In genomic region chr22:36493690-36494110, GRCh38 we compare ENCODE assay signal across 12 cellular contexts. TPM values are rescaled to one million over a fixed set of nuclear protein-coding genes. Genes with fewer than 3 reads are reported as not detected.
DNase-seq lines count a peak whose midpoint lies in the region; ATAC-seq, FAIRE-seq and TF ChIP-seq lines count a peak whose summit lies in the region.
"Had no signal": no experiment of that assay in that cellular context is flagged by ENCODE, and none has a peak within 500 bp of the region (broad histone marks: within the 10 kb centered on the region; RNA-seq: fewer than 3 reads in every experiment).

No MANE protein-coding gene starts in this region.

- H3K9me3 Mint-ChIP-seq in activated CD4-positive, alpha-beta T cell treated with anti-CD3 and anti-CD28 coated beads for 36 hours (ENCODE audit: low read depth) = no peaks in the 10 kb centered on the region

- 22% methylated on average over 14 of the region's 16 CpGs for WGBS in GM12878 (ENCODE audit: insufficient coverage, insufficient replicate concordance, low lambda C conversion rate, missing lambda C conversion rate)

- ATAC-seq in GM12878 (peak; percentile 93), GM21367 (IDR thresholded peaks at IDR 0.05; ENCODE audit: unreplicated experiment) (no peak)
- no peak for ATAC-seq in activated CD4-positive, alpha-beta T cell treated with anti-CD3 and anti-CD28 coated beads for 36 hours

- H3K4me3 Mint-ChIP-seq in activated CD4-positive, alpha-beta T cell treated with anti-CD3 and anti-CD28 coated beads for 36 hours = no peak overlapping the region

- H3K27me3 Mint-ChIP-seq in activated CD4-positive, alpha-beta T cell treated with anti-CD3 and anti-CD28 coated beads for 36 hours = no peaks in the 10 kb centered on the region

- intact Hi-C loops in GM12878 (cut with micrococcal nuclease; ENCODE audit: unreplicated experiment) = no loop called here
- intact Hi-C loops in activated CD4-positive, alpha-beta T cell treated with anti-CD3 and anti-CD28 coated beads for 36 hours (cut with DNase I, micrococcal nuclease) = no loop called here

- peaks cover 15% of the 10 kb centered on the region for H3K4me1 ChIP-seq in GM12878 (ENCODE audit: control insufficient read depth, insufficient read depth, low read length)

- CTCF ChIA-PET in GM12878 (lab: Yijun Ruan, JAX) = interaction anchor here (0.6 to 2.1 kb wide), 9 partner anchors 9 to 192 kb away, joined by 3 to 9 read pairs (median 4); no protein-coding TSS in a partner anchor
- CTCF ChIA-PET in activated CD4-positive, alpha-beta T cell treated with anti-CD3 and anti-CD28 coated beads for 36 hours (lab: Charles Lee) = no interaction called here

- H3K4me2 ChIP-seq in GM12878 (ENCODE audit: control insufficient read depth, insufficient read depth) = peak overlapping the region; percentile 75

- FAIRE-seq in GM12878 (lab: Jason Lieb, UNC) = peak; percentile 86

- H3K27me3 ChIP-seq in HL-60 (ENCODE audit: insufficient read depth, poor library complexity, severe bottlenecking) = no peaks in the 10 kb centered on the region
- no peaks in the 10 kb centered on the region for H3K27me3 ChIP-seq in GM12878 (replicated peaks in 1 of 2; ENCODE audit: control insufficient read depth in 2 of 2, insufficient read depth in 2 of 2, low read length in 1 of 2)
- H3K27me3 ChIP-seq: dorsolateral prefrontal cortex had no signal

- H4K20me1 ChIP-seq in GM12878 (ENCODE audit: control insufficient read depth, insufficient read depth) = no peaks in the 10 kb centered on the region

- RAD21 ChIA-PET in GM12878 (lab: Charles Lee; ENCODE audit: unreplicated experiment) = interaction anchor here (1.0 to 1.9 kb wide), 4 partner anchors 13 to 218 kb away, joined by 3 to 5 read pairs (median 4); partner anchors contain the start of gene TXN2

- BruUV-seq in GM12878 (replicated peaks; lab: Mats Ljungman, UMichigan) = TSS peak; percentile 71

- POLR2A ChIA-PET in GM12878 (lab: Charles Lee) = interaction anchor here (0.7 to 1.8 kb wide), 3 partner anchors 12 to 256 kb away, joined by 3 to 8 read pairs (median 3); partner anchors contain the start of genes FOXRED2 and TXN2
- POLR2A ChIA-PET in activated CD4-positive, alpha-beta T cell treated with anti-CD3 and anti-CD28 coated beads for 36 hours (lab: Charles Lee) = interaction anchor here (0.5 kb wide), 1 partner anchor 12 kb away, joined by 4 read pairs; no protein-coding TSS in a partner anchor

- TF ChIP-seq POLR2A in GM12878 (IDR thresholded peaks at IDR 0.05; ENCODE audit: low read depth, low read length) = no peak

- H3K27ac ChIP-seq in HL-60 (replicated peaks) (peak overlapping the region; percentile 77), GM12878 (ENCODE audit: control insufficient read depth, insufficient read depth) (peak overlapping the region; percentile 78)
- H3K27ac ChIP-seq: 22Rv1, dorsolateral prefrontal cortex had no signal

- H3K9ac ChIP-seq in GM12878 (ENCODE audit: control insufficient read depth, insufficient read depth, low read length) = peak overlapping the region; percentile 41; the same call in 1 of the 2 replicates

- peaks cover 32% of the 10 kb centered on the region for H3K36me3 Mint-ChIP-seq in activated CD4-positive, alpha-beta T cell treated with anti-CD3 and anti-CD28 coated beads for 36 hours (ENCODE audit: low read depth)

- SMC1A ChIA-PET in GM12878 (lab: Charles Lee; ENCODE audit: uncharacterized antibody, unreplicated experiment) = interaction anchor here (0.6 to 1.7 kb wide), 5 partner anchors 8 to 193 kb away, joined by 3 to 4 read pairs (median 3); partner anchors contain the start of gene FOXRED2

- TF ChIP-seq EP300 in GM12878 (IDR thresholded peaks at IDR 0.05; ENCODE audit: borderline replicate concordance in 1 of 2, control insufficient read depth in 1 of 2, low read depth in 2 of 2, low read length in 2 of 2) = 0 out of 4 replicates have a peak, but pooled peaks of 1 of the 2 experiments have one; percentile 20

- no peaks in the 10 kb centered on the region for H3K9me3 ChIP-seq in GM12878 (replicated peaks; ENCODE audit: control insufficient read depth, insufficient read depth, low read length)

- peak; percentile 18 for DNase-seq in NCI-H2107 treated with DMSO at 0.1 percent for 48 hours (lab: John Stamatoyannopoulos, UW; ENCODE audit: unreplicated experiment)
- no peak for DNase-seq in NCI-H2107 (lab: John Stamatoyannopoulos, UW)
- peak; percentile 91 to 94 for DNase-seq in HL-60 (ENCODE audit: low read depth in 1 of 2, low spot score in 1 of 2)
- DNase-seq in GM12878 (ENCODE audit: low read depth, low spot score) = peak; percentile 63
- DNase-seq in superior temporal gyrus (ENCODE audit: extremely low spot score) = peak; percentile 23
- DNase-seq in NCI-H2081 (lab: John Stamatoyannopoulos, UW) = no peak
- no peak for DNase-seq in activated CD4-positive, alpha-beta T cell treated with anti-CD3 and anti-CD28 coated beads for 36 hours
- DNase-seq: mesendoderm; stimulated activated CD4-positive, alpha-beta T cell treated with anti-CD3 and anti-CD28 coated beads, Interleukin-4, amount 100 ng/mL, for 24 hours had no signal

- H3K4me3 ChIP-seq in HL-60 (replicated peaks; ENCODE audit: insufficient read depth, low read length) = no peak overlapping the region
- no peak overlapping the region for H3K4me3 ChIP-seq in GM12878
- H3K4me3 ChIP-seq: dorsolateral prefrontal cortex had no signal

- H3K79me2 ChIP-seq in GM12878 (ENCODE audit: control insufficient read depth, insufficient read depth, low read length) = no peaks in the 10 kb centered on the region

- H3K36me3 ChIP-seq in GM12878 (ENCODE audit: control insufficient read depth in 2 of 2, insufficient read depth in 2 of 2, low read length in 1 of 2) = peaks cover 2 to 3% of the 10 kb centered on the region in 2 experiments; a peak in 3 of 4 replicates

- no peak for TF ChIP-seq CTCF in HL-60 (IDR thresholded peaks at IDR 0.05; ENCODE audit: insufficient read depth, low read length)
- no peak for TF ChIP-seq CTCF in GM12878 (IDR thresholded peaks at IDR 0.05 in 2 of 3, conservative IDR thresholded peaks at IDR 0.05 in 1 of 3; ENCODE audit: control insufficient read depth in 2 of 3, extremely low read depth in 1 of 3, insufficient read depth in 1 of 3, low read depth in 3 of 3, low read length in 3 of 3)

- no peak overlapping the region for H3K27ac Mint-ChIP-seq in activated CD4-positive, alpha-beta T cell treated with anti-CD3 and anti-CD28 coated beads for 36 hours

- in situ Hi-C loops in GM12878 (cut with MboI) = no loop called here

- no peak for TF ChIP-seq RAD21 in GM12878 (IDR thresholded peaks at IDR 0.05; ENCODE audit: insufficient read depth, low read depth, low read length)

- peak overlapping the region; percentile 79 for H2AFZ ChIP-seq in GM12878 (ENCODE audit: control insufficient read depth, low read depth, low read length)

- peaks cover 6% of the 10 kb centered on the region for H3K4me1 Mint-ChIP-seq in activated CD4-positive, alpha-beta T cell treated with anti-CD3 and anti-CD28 coated beads for 36 hours

RNA-seq across cellular contexts. Expression of gene TXN2, which starts 12.3 kb away (rescaled TPM):
- total RNA-seq in GM12878 (2013; cell fraction: nucleolus; rRNA removed) = 7.3 and 8.2 TPM in 2 replicates
- total RNA-seq in GM12878 (2014; rRNA removed) = 81.6 and 96.5 TPM in 2 replicates
- 70.2 and 70.4 TPM in 2 replicates for total RNA-seq in GM12878 (2014; rRNA removed; fragmentation: Illumina TruSeq; extraction: Trizol)
- total RNA-seq in GM12878 (2021) = 119 and 126 TPM in 2 replicates
- polyA plus RNA-seq in GM12878 (2011; ENCODE audit: low read depth) = 46.7 TPM
- 176 and 233 TPM in 2 replicates for polyA plus RNA-seq in GM12878 (2011; rRNA removed)
- polyA plus RNA-seq in GM12878 (2011; cell fraction: cytosol; rRNA removed) = 244 and 280 TPM in 2 replicates
- polyA plus RNA-seq in GM12878 (2011; cell fraction: nucleus; rRNA removed) = 135 and 140 TPM in 2 replicates
- polyA plus RNA-seq in GM12878 (2012) = 139 and 155 TPM in 2 replicates
- 101 and 102 TPM in 2 replicates for polyA plus RNA-seq in GM12878 (2014; fragmentation: Illumina TruSeq; extraction: Trizol)
- polyA plus RNA-seq in GM12878 (2014; fragmentation: Nextera tagmentation; extraction: Ambion mirVana) = 100 to 1,000 TPM; 330 to 350 TPM
- 144 and 180 TPM in 2 replicates for polyA plus RNA-seq in GM12878 (2014; rRNA removed)
- polyA plus RNA-seq in GM12878 (2016; fragmentation: Nextera tagmentation; extraction: Ambion mirVana) = 100 to 1,000 TPM; 221 to 285 TPM
- 180 and 183 TPM in 2 replicates for polyA minus RNA-seq in GM12878 (2011; rRNA and poly(A)+ RNA removed)
- polyA minus RNA-seq in GM12878 (2011; cell fraction: cytosol; rRNA and poly(A)+ RNA removed) = 34.3 and 55.5 TPM in 2 replicates
- polyA minus RNA-seq in GM12878 (2011; cell fraction: nucleus; rRNA and poly(A)+ RNA removed) = 20.3 and 27.4 TPM in 2 replicates
- 10 to 100 TPM; 95.5 to 99.1 TPM for total RNA-seq in activated CD4-positive, alpha-beta T cell treated with anti-CD3 and anti-CD28 coated beads for 36 hours

RNA-seq across cellular contexts. Expression of gene FOXRED2, which starts 13.1 kb away (rescaled TPM):
- total RNA-seq in GM12878 (2013; cell fraction: nucleolus; rRNA removed) = 13.5 and 15.1 TPM in 2 replicates
- 5.1 and 7.3 TPM in 2 replicates for total RNA-seq in GM12878 (2014; rRNA removed)
- total RNA-seq in GM12878 (2014; rRNA removed; fragmentation: Illumina TruSeq; extraction: Trizol) = 3.7 TPM in 2 replicates
- total RNA-seq in GM12878 (2021) = 25.5 and 28.8 TPM in 2 replicates
- 3.3 TPM for polyA plus RNA-seq in GM12878 (2011; ENCODE audit: low read depth)
- polyA plus RNA-seq in GM12878 (2011; rRNA removed) = 1.1 and 1.8 TPM in 2 replicates
- 2.2 and 3.1 TPM in 2 replicates for polyA plus RNA-seq in GM12878 (2011; cell fraction: cytosol; rRNA removed)
- polyA plus RNA-seq in GM12878 (2011; cell fraction: nucleus; rRNA removed) = 4.3 and 4.7 TPM in 2 replicates
- polyA plus RNA-seq in GM12878 (2012) = 5.4 TPM in 2 replicates
- polyA plus RNA-seq in GM12878 (2014; fragmentation: Illumina TruSeq; extraction: Trizol) = 9.6 and 9.8 TPM in 2 replicates
- polyA plus RNA-seq in GM12878 (2014; fragmentation: Nextera tagmentation; extraction: Ambion mirVana) = 1 to 10 TPM; 3.5 to 3.9 TPM
- polyA plus RNA-seq in GM12878 (2014; rRNA removed) = 7.9 and 8.4 TPM in 2 replicates
- polyA plus RNA-seq in GM12878 (2016; fragmentation: Nextera tagmentation; extraction: Ambion mirVana) = 10 to 100 TPM; 20.1 to 24.0 TPM
- 2.6 and 3.9 TPM in 2 replicates for polyA minus RNA-seq in GM12878 (2011; rRNA and poly(A)+ RNA removed)
- 3.0 and 3.9 TPM in 2 replicates for polyA minus RNA-seq in GM12878 (2011; cell fraction: cytosol; rRNA and poly(A)+ RNA removed)
- polyA minus RNA-seq in GM12878 (2011; cell fraction: nucleus; rRNA and poly(A)+ RNA removed) = 2.2 and 3.6 TPM in 2 replicates
- total RNA-seq in activated CD4-positive, alpha-beta T cell treated with anti-CD3 and anti-CD28 coated beads for 36 hours = 10 to 100 TPM; 15.7 to 16.6 TPM

RNA-seq across cellular contexts. Expression of gene EIF3D, which starts 35.3 kb away (rescaled TPM):
- 247 and 275 TPM in 2 replicates for total RNA-seq in GM12878 (2013; cell fraction: nucleolus; rRNA removed)
- 417 and 438 TPM in 2 replicates for total RNA-seq in GM12878 (2014; rRNA removed)
- total RNA-seq in GM12878 (2014; rRNA removed; fragmentation: Illumina TruSeq; extraction: Trizol) = 424 and 435 TPM in 2 replicates
- total RNA-seq in GM12878 (2021) = 278 and 300 TPM in 2 replicates
- 281 TPM for polyA plus RNA-seq in GM12878 (2011; ENCODE audit: low read depth)
- 460 and 558 TPM in 2 replicates for polyA plus RNA-seq in GM12878 (2011; rRNA removed)
- 608 and 749 TPM in 2 replicates for polyA plus RNA-seq in GM12878 (2011; cell fraction: cytosol; rRNA removed)
- polyA plus RNA-seq in GM12878 (2011; cell fraction: nucleus; rRNA removed) = 437 and 497 TPM in 2 replicates
- 340 and 341 TPM in 2 replicates for polyA plus RNA-seq in GM12878 (2012)
- polyA plus RNA-seq in GM12878 (2014; fragmentation: Illumina TruSeq; extraction: Trizol) = 488 and 502 TPM in 2 replicates
- 100 to 1,000 TPM; 249 to 445 TPM for polyA plus RNA-seq in GM12878 (2014; fragmentation: Nextera tagmentation; extraction: Ambion mirVana)
- 428 and 440 TPM in 2 replicates for polyA plus RNA-seq in GM12878 (2014; rRNA removed)
- polyA plus RNA-seq in GM12878 (2016; fragmentation: Nextera tagmentation; extraction: Ambion mirVana) = 100 to 1,000 TPM; 240 to 243 TPM
- polyA minus RNA-seq in GM12878 (2011; rRNA and poly(A)+ RNA removed) = 813 and 847 TPM in 2 replicates
- 198 and 219 TPM in 2 replicates for polyA minus RNA-seq in GM12878 (2011; cell fraction: cytosol; rRNA and poly(A)+ RNA removed)
- 136 and 196 TPM in 2 replicates for polyA minus RNA-seq in GM12878 (2011; cell fraction: nucleus; rRNA and poly(A)+ RNA removed)
- total RNA-seq in activated CD4-positive, alpha-beta T cell treated with anti-CD3 and anti-CD28 coated beads for 36 hours = 100 to 1,000 TPM; 359 to 403 TPM

Comparison
In these comparisons a context has a peak if more than half of its experiments do, and no peak if none do; other contexts are left out.
1. DNase-seq: peak in NCI-H2107 treated with DMSO at 0.1 percent for 48 hours (single experiment), HL-60 (2 of 2), GM12878 (single experiment) and superior temporal gyrus (single experiment); none in NCI-H2107 (single experiment), NCI-H2081 (0 of 2) and activated CD4-positive, alpha-beta T cell treated with anti-CD3 and anti-CD28 coated beads for 36 hours (single experiment).